Comparison of ENCODE assay signal across 1 cellular context in the genomic region with DNA sequence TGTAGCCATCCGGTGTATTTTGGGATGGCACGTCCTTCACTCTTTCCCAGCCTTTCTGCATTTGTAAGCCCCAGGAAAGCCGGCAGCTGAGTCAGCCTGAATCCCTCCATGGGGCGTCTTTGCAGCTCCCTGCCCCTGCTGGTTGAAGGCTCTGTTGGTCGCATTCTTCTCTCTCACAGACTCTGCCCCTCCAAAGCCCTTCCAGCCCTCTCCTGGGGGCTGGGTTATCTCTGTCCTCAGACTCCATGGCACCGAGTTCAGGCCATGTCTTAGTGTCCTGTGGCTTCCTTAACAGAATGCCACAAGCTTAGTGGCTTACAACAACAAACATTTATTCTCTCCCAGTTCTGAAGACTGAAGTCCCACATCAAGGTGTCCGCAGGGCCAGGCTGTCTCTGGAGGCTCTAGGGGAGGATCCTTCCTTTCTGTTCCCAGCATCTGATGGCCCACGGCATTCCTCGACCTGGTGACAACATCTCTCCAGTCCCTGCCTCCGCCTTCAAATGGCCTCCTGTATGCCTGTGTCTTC.
A peak's percentile ranks its signal among the peaks of the same experiment; 100 is the strongest.
TF ChIP-seq lines count a peak whose summit lies in the region.

No MANE protein-coding gene starts in this region.

TF ChIP-seq in H1, 55 proteins besides CTCF, POLR2A, EP300 and RAD21 (continued from another document):
- TF ChIP-seq, protein P1, sequence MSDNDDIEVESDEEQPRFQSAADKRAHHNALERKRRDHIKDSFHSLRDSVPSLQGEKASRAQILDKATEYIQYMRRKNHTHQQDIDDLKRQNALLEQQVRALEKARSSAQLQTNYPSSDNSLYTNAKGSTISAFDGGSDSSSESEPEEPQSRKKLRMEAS (IDR thresholded peaks at IDR 0.05) = peak; percentile 16; the same call in 1 of the 2 replicates
- TF ChIP-seq RNF2 (IDR thresholded peaks at IDR 0.05; ENCODE audit: borderline replicate concordance, low read depth, low read length, missing control alignments, poor library complexity, severe bottlenecking) = no peak
- TF ChIP-seq TAF1 (IDR thresholded peaks at IDR 0.05; ENCODE audit: low read depth, low read length) = peak; percentile 42; the same call in 1 of the 2 replicates
- peak; percentile 97 for TF ChIP-seq CTBP2 (IDR thresholded peaks at IDR 0.05; ENCODE audit: borderline replicate concordance, insufficient read depth, insufficient read length, low read length)
- TF ChIP-seq GABPA (IDR thresholded peaks at IDR 0.05; ENCODE audit: borderline replicate concordance, insufficient read depth, low read length) = peak; percentile 29; the same call in 1 of the 2 replicates
- TF ChIP-seq KDM5A (IDR thresholded peaks at IDR 0.05; ENCODE audit: low read length) = no peak
- TF ChIP-seq HDAC2 (IDR thresholded peaks at IDR 0.05; ENCODE audit: borderline replicate concordance in 1 of 2, low read depth in 2 of 2, low read length in 2 of 2) = 0 out of 4 replicates have a peak, but pooled peaks of 1 of the 2 experiments have one; percentile 19
- 0 out of 2 replicates have a peak, but pooled peaks have one; percentile 57 for TF ChIP-seq RXRA (IDR thresholded peaks at IDR 0.05; ENCODE audit: insufficient read depth, low read depth, low read length)
- TF ChIP-seq, protein P2, sequence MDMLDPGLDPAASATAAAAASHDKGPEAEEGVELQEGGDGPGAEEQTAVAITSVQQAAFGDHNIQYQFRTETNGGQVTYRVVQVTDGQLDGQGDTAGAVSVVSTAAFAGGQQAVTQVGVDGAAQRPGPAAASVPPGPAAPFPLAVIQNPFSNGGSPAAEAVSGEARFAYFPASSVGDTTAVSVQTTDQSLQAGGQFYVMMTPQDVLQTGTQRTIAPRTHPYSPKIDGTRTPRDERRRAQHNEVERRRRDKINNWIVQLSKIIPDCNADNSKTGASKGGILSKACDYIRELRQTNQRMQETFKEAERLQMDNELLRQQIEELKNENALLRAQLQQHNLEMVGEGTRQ (IDR thresholded peaks at IDR 0.05; ENCODE audit: low read length) = no peak
- TF ChIP-seq TEAD4 (IDR thresholded peaks at IDR 0.05; ENCODE audit: low read depth, low read length) = peak; percentile 68
- no peak for TF ChIP-seq CEBPB (IDR thresholded peaks at IDR 0.05; ENCODE audit: low read depth, low read length)
- no peak for TF ChIP-seq NANOG (IDR thresholded peaks at IDR 0.05; ENCODE audit: insufficient read depth, low read depth, low read length, poor library complexity, severe bottlenecking)
- TF ChIP-seq SUZ12 (IDR thresholded peaks at IDR 0.05; ENCODE audit: low read length) = no peak
- TF ChIP-seq BRCA1 (IDR thresholded peaks at IDR 0.05; ENCODE audit: low read depth, low read length) = no peak
- TF ChIP-seq SP2 (IDR thresholded peaks at IDR 0.05; ENCODE audit: low read length) = no peak
- TF ChIP-seq BCL11A (IDR thresholded peaks at IDR 0.05; ENCODE audit: low read depth in 2 of 2, low read length in 2 of 2) = peak in 1 of 2 experiments; percentile 4
- 0 out of 2 replicates have a peak, but pooled peaks have one; percentile 26 for TF ChIP-seq POLR2AphosphoS5 (IDR thresholded peaks at IDR 0.05; ENCODE audit: low read depth, low read length)
- no peak for TF ChIP-seq ZNF274 (IDR thresholded peaks at IDR 0.05; ENCODE audit: borderline replicate concordance, extremely low read depth, low read length)
- TF ChIP-seq, protein P3, sequence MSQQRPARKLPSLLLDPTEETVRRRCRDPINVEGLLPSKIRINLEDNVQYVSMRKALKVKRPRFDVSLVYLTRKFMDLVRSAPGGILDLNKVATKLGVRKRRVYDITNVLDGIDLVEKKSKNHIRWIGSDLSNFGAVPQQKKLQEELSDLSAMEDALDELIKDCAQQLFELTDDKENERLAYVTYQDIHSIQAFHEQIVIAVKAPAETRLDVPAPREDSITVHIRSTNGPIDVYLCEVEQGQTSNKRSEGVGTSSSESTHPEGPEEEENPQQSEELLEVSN (IDR thresholded peaks at IDR 0.05) = no peak
- TF ChIP-seq TAF7 (optimal IDR thresholded peaks at IDR 0.05; ENCODE audit: borderline replicate concordance, low read depth, low read length) = no peak
- TF ChIP-seq NRF1 (IDR thresholded peaks at IDR 0.05; ENCODE audit: low read depth, low read length) = no peak
- TF ChIP-seq KDM1A (IDR thresholded peaks at IDR 0.05; ENCODE audit: borderline replicate concordance, low read length) = no peak
- no peak for TF ChIP-seq EGR1 (IDR thresholded peaks at IDR 0.05; ENCODE audit: borderline replicate concordance, low read depth, low read length)
- 0 out of 2 replicates have a peak, but pooled peaks have one; percentile 32 for TF ChIP-seq YY1 (IDR thresholded peaks at IDR 0.05; ENCODE audit: low read depth, low read length)
- TF ChIP-seq RBBP5 (IDR thresholded peaks at IDR 0.05; ENCODE audit: borderline replicate concordance, low read depth, low read length) = no peak
- TF ChIP-seq TCF12 (IDR thresholded peaks at IDR 0.05; ENCODE audit: low read depth, low read length) = 0 out of 2 replicates have a peak, but pooled peaks have one; percentile 50
- TF ChIP-seq SP1 (IDR thresholded peaks at IDR 0.05; ENCODE audit: low read depth, low read length) = peak; percentile 67; the same call in 1 of the 2 replicates
- no peak for TF ChIP-seq RFX5 (IDR thresholded peaks at IDR 0.05; ENCODE audit: borderline replicate concordance, low read depth, low read length)
- TF ChIP-seq CBX8 (IDR thresholded peaks at IDR 0.05; ENCODE audit: borderline replicate concordance, low read depth, low read length) = no peak
- TF ChIP-seq TBP (IDR thresholded peaks at IDR 0.05; ENCODE audit: low read depth, low read length) = peak; percentile 67
- peak; percentile 46 for TF ChIP-seq SAP30 (IDR thresholded peaks at IDR 0.05; ENCODE audit: insufficient read depth, insufficient replicate concordance, low read length)
- peak; percentile 94 for TF ChIP-seq BACH1 (IDR thresholded peaks at IDR 0.05; ENCODE audit: low read length)
- no peak for TF ChIP-seq FOSL1 (IDR thresholded peaks at IDR 0.05; ENCODE audit: insufficient read depth, low read depth, low read length)
- peak in 1 of 2 experiments; percentile 92; a peak in 2 of 4 replicates for TF ChIP-seq SIN3A (conservative IDR thresholded peaks at IDR 0.05 in 1 of 2, IDR thresholded peaks at IDR 0.05 in 1 of 2; ENCODE audit: low read depth in 1 of 2, low read length in 2 of 2)
- TF ChIP-seq JUN (IDR thresholded peaks at IDR 0.05; ENCODE audit: low read depth, low read length) = peak; percentile 69; the same call in 1 of the 2 replicates
- no peak for TF ChIP-seq SP4 (IDR thresholded peaks at IDR 0.05; ENCODE audit: low read length)
- TF ChIP-seq ASH2L (IDR thresholded peaks at IDR 0.05; ENCODE audit: low read length) = peak; percentile 48
- peak; percentile 83 for TF ChIP-seq JUND (IDR thresholded peaks at IDR 0.05; ENCODE audit: low read length)
